ENCODE assay signal across 1 cellular context in genomic region chr1:23691499-23692307, GRCh38.
TF ChIP-seq lines count a peak whose summit lies in the region.

TSS of gene RPL11 (plus strand) at chr1:23691806. CDS start at chr1:23691824, 18 bp downstream.

TF ChIP-seq in GM23338, 12 proteins besides CTCF, POLR2A, EP300 and RAD21 (continued from another document):
- TF ChIP-seq, protein P1, sequence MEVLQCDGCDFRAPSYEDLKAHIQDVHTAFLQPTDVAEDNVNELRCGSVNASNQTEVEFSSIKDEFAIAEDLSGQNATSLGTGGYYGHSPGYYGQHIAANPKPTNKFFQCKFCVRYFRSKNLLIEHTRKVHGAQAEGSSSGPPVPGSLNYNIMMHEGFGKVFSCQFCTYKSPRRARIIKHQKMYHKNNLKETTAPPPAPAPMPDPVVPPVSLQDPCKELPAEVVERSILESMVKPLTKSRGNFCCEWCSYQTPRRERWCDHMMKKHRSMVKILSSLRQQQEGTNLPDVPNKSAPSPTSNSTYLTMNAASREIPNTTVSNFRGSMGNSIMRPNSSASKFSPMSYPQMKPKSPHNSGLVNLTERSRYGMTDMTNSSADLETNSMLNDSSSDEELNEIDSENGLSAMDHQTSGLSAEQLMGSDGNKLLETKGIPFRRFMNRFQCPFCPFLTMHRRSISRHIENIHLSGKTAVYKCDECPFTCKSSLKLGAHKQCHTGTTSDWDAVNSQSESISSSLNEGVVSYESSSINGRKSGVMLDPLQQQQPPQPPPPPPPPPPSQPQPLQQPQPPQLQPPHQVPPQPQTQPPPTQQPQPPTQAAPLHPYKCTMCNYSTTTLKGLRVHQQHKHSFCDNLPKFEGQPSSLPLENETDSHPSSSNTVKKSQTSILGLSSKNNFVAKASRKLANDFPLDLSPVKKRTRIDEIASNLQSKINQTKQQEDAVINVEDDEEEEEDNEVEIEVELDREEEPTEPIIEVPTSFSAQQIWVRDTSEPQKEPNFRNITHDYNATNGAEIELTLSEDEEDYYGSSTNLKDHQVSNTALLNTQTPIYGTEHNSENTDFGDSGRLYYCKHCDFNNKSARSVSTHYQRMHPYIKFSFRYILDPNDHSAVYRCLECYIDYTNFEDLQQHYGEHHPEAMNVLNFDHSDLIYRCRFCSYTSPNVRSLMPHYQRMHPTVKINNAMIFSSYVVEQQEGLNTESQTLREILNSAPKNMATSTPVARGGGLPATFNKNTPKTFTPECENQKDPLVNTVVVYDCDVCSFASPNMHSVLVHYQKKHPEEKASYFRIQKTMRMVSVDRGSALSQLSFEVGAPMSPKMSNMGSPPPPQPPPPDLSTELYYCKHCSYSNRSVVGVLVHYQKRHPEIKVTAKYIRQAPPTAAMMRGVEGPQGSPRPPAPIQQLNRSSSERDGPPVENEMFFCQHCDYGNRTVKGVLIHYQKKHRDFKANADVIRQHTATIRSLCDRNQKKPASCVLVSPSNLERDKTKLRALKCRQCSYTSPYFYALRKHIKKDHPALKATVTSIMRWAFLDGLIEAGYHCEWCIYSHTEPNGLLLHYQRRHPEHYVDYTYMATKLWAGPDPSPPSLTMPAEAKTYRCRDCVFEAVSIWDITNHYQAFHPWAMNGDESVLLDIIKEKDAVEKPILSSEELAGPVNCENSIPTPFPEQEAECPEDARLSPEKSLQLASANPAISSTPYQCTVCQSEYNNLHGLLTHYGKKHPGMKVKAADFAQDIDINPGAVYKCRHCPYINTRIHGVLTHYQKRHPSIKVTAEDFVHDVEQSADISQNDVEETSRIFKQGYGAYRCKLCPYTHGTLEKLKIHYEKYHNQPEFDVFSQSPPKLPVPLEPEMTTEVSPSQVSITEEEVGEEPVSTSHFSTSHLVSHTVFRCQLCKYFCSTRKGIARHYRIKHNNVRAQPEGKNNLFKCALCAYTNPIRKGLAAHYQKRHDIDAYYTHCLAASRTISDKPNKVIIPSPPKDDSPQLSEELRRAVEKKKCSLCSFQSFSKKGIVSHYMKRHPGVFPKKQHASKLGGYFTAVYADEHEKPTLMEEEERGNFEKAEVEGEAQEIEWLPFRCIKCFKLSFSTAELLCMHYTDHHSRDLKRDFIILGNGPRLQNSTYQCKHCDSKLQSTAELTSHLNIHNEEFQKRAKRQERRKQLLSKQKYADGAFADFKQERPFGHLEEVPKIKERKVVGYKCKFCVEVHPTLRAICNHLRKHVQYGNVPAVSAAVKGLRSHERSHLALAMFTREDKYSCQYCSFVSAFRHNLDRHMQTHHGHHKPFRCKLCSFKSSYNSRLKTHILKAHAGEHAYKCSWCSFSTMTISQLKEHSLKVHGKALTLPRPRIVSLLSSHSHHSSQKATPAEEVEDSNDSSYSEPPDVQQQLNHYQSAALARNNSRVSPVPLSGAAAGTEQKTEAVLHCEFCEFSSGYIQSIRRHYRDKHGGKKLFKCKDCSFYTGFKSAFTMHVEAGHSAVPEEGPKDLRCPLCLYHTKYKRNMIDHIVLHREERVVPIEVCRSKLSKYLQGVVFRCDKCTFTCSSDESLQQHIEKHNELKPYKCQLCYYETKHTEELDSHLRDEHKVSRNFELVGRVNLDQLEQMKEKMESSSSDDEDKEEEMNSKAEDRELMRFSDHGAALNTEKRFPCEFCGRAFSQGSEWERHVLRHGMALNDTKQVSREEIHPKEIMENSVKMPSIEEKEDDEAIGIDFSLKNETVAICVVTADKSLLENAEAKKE (CRISPR knock-in tag; IDR thresholded peaks at IDR 0.05) = no peak
